Comparison of ENCODE assay signal across 20 cellular contexts in genomic region chr1:50570064-50570463, GRCh38.
A peak's percentile ranks its signal among the peaks of the same experiment; 100 is the strongest.
DNase-seq lines count a peak whose midpoint lies in the region; ATAC-seq and TF ChIP-seq lines count a peak whose summit lies in the region.
"Had no signal": no experiment of that assay in that cellular context is flagged by ENCODE, and none has a peak within 500 bp of the region (broad histone marks: within the 10 kb centered on the region; RNA-seq: fewer than 3 reads in every experiment).

No MANE protein-coding gene starts in this region.

- H3K27me3 Mint-ChIP-seq in brain (no peaks in the 10 kb centered on the region), nephron progenitor cell (ENCODE audit: low read depth, poor library complexity) (no peaks in the 10 kb centered on the region)
- no peaks in the 10 kb centered on the region for H3K27me3 Mint-ChIP-seq in activated T-cell treated with anti-CD3 and anti-CD28 coated beads, Interleukin-2, amount 50 U/mL, for 72 hours (ENCODE audit: low read depth)
- H3K27me3 Mint-ChIP-seq: naive thymus-derived CD4-positive, alpha-beta T cell; T-helper 17 cell had no signal

- peaks cover 0 to 2% (median 0%) of the 10 kb centered on the region in 5 experiments for H3K9me3 Mint-ChIP-seq in brain
- H3K9me3 Mint-ChIP-seq in nephron progenitor cell: no peaks in the 10 kb centered on the region
- no peaks in the 10 kb centered on the region for H3K9me3 Mint-ChIP-seq in activated T-cell treated with anti-CD3 and anti-CD28 coated beads, Interleukin-2, amount 50 U/mL, for 72 hours
- H3K9me3 Mint-ChIP-seq: activated naive CD4-positive, alpha-beta T cell treated with anti-CD3 and anti-CD28 coated beads for 36 hours; naive thymus-derived CD4-positive, alpha-beta T cell had no signal

- H3K4me3 Mint-ChIP-seq in brain: peak overlapping the region in 3 of 5 experiments; percentile 25 to 70 (median 36)
- H3K4me3 Mint-ChIP-seq in nephron progenitor cell: no peak overlapping the region
- no peak overlapping the region for H3K4me3 Mint-ChIP-seq in activated T-cell treated with anti-CD3 and anti-CD28 coated beads, Interleukin-2, amount 50 U/mL, for 72 hours
- H3K4me3 Mint-ChIP-seq: activated naive CD4-positive, alpha-beta T cell treated with anti-CD3 and anti-CD28 coated beads for 36 hours; naive thymus-derived CD4-positive, alpha-beta T cell; T-helper 17 cell had no signal

- H3K4me1 Mint-ChIP-seq in brain (peaks cover 45% of the 10 kb centered on the region), nephron progenitor cell (peaks cover 18% of the 10 kb centered on the region)
- H3K4me1 Mint-ChIP-seq in activated T-cell treated with anti-CD3 and anti-CD28 coated beads, Interleukin-2, amount 50 U/mL, for 72 hours (ENCODE audit: low read depth): no peaks in the 10 kb centered on the region
- H3K4me1 Mint-ChIP-seq: naive thymus-derived CD4-positive, alpha-beta T cell had no signal

- peak; percentile 57 for DNase-seq in H4 (ENCODE audit: low spot score)
- peak; percentile 62 for DNase-seq in NCI-H146 (lab: John Stamatoyannopoulos, UW)
- DNase-seq in nephron progenitor cell: no peak
- no peak for DNase-seq in SHP77 (lab: John Stamatoyannopoulos, UW)
- DNase-seq in kidney tubule cell (ENCODE audit: low spot score): no peak
- DNase-seq in activated T-cell treated with anti-CD3 and anti-CD28 coated beads, Interleukin-2, amount 50 U/mL, for 72 hours: no peak
- no peak for DNase-seq in stimulated activated CD4-positive, alpha-beta T cell treated with anti-CD3 and anti-CD28 coated beads, Interleukin-4, amount 100 ng/mL, for 4 hours
- DNase-seq: activated CD4-positive, alpha-beta T cell treated with anti-CD3 and anti-CD28 coated beads for 1 hour; activated CD8-positive, alpha-beta memory T cell treated with anti-CD3 and anti-CD28 coated beads, Interleukin-2, amount 50 U/mL, for 4 hours; activated naive CD4-positive, alpha-beta T cell treated with anti-CD3 and anti-CD28 coated beads for 36 hours; AML-193; Calu3; effector CD8-positive, alpha-beta T cell; foreskin melanocyte; naive thymus-derived CD4-positive, alpha-beta T cell; NCI-H1105 treated with DMSO at 0.1 percent for 48 hours; NCI-H526 treated with DMSO at 0.1 percent for 48 hours; retina; T-helper 17 cell had no signal

- ATAC-seq in activated T-cell treated with anti-CD3 and anti-CD28 coated beads, Interleukin-2, amount 50 U/mL, for 72 hours (replicated peaks in 1 of 2): no peak
- ATAC-seq: naive thymus-derived CD4-positive, alpha-beta T cell; T-helper 17 cell had no signal

- H3K27ac Mint-ChIP-seq in brain: peak overlapping the region; percentile 58 to 86 (median 75)
- peak overlapping the region; percentile 91 for H3K27ac Mint-ChIP-seq in nephron progenitor cell
- H3K27ac Mint-ChIP-seq in activated T-cell treated with anti-CD3 and anti-CD28 coated beads, Interleukin-2, amount 50 U/mL, for 72 hours: no peak overlapping the region
- H3K27ac Mint-ChIP-seq: activated naive CD4-positive, alpha-beta T cell treated with anti-CD3 and anti-CD28 coated beads for 36 hours; naive thymus-derived CD4-positive, alpha-beta T cell; T-helper 17 cell had no signal

- TF ChIP-seq CTCF in brain (conservative IDR thresholded peaks at IDR 0.05) (no peak), nephron progenitor cell (IDR thresholded peaks at IDR 0.05) (no peak)

- H3K36me3 Mint-ChIP-seq in brain: peaks cover 17% of the 10 kb centered on the region
- H3K36me3 Mint-ChIP-seq in nephron progenitor cell (ENCODE audit: low read depth): peaks cover 18% of the 10 kb centered on the region
- peaks cover 0 to 6% of the 10 kb centered on the region in 2 donors for H3K36me3 Mint-ChIP-seq in activated T-cell treated with anti-CD3 and anti-CD28 coated beads, Interleukin-2, amount 50 U/mL, for 72 hours (ENCODE audit: insufficient read depth in 2 of 2)

Comparison
In these comparisons a context has a peak if more than half of its experiments do, and no peak if none do; other contexts are left out.
1. DNase-seq: peak in H4 (single experiment) and NCI-H146 (single experiment); none in nephron progenitor cell (single experiment), SHP77 (0 of 2), kidney tubule cell (single experiment), activated T-cell treated with anti-CD3 and anti-CD28 coated beads, Interleukin-2, amount 50 U/mL, for 72 hours (0 of 2) and stimulated activated CD4-positive, alpha-beta T cell treated with anti-CD3 and anti-CD28 coated beads, Interleukin-4, amount 100 ng/mL, for 4 hours (0 of 2).
2. H3K4me3 Mint-ChIP-seq: peak in brain (3 of 5); none in nephron progenitor cell (single experiment) and activated T-cell treated with anti-CD3 and anti-CD28 coated beads, Interleukin-2, amount 50 U/mL, for 72 hours (0 of 2).